ENCODE assay signal across 14 cellular contexts in the genomic region with DNA sequence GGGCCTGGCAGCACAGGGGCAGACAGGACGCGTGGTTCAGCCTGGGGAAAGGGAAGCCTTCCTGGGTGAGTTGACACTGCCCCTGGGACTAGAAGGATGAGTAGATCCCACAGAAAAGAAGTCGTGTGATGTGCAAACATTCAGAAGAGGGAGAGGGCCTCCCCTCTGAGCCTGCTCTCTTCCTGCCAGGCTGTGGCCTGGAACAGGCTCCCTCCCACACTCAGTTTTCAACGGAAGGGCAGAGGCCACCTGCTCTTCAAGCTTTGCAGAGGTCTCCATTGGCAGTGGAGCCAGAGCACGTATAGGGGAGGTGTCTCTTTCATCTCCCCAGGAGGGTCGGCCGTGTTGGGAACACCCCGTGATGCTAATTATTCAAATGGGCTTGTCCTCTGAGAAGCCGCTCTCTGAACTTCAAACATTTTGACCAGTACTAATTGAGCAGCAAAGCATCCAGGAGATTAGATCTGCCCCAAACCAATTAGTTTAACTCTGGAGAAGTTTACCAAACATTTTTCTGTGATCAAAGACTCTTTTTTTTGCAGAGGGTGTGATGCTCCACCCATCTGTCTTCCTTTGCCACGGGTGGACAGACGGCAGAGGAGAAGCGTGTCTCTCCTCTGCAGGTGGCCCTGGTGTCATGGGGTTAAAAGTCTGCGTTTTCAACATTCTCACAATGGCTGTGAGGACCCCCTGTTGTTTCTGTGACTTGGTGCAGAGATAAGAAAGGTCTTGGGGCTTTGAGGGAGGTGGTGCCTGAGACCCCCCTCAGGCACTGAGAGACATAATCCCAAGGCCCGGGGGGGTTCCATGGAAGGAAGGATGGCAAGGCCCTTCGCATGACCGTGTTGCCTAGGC. TPM values are rescaled to one million over a fixed set of nuclear protein-coding genes. Genes with fewer than 3 reads are reported as not detected.
DNase-seq lines count a peak whose midpoint lies in the region; FAIRE-seq and TF ChIP-seq lines count a peak whose summit lies in the region.
"Had no signal": no experiment of that assay in that cellular context is flagged by ENCODE, and none has a peak within 500 bp of the region (broad histone marks: within the 10 kb centered on the region; RNA-seq: fewer than 3 reads in every experiment).

No MANE protein-coding gene starts in this region.

- H3K27ac Mint-ChIP-seq in CD4-positive, alpha-beta memory T cell: peak overlapping the region in 5 of 7 donors; percentile 60 to 91 (median 77)

- DNase-seq in CD4-positive, alpha-beta memory T cell: no peak
- DNase-seq in Peyer's patch: peak in 2 of 3 donors; percentile 14 to 24
- peak; percentile 95 for DNase-seq in mesendoderm
- no peak for DNase-seq in NCI-H1436 treated with DMSO at 0.1 percent for 48 hours (lab: John Stamatoyannopoulos, UW)
- DNase-seq in BE2C: no peak
- no peak for DNase-seq in RCC 7860 (ENCODE audit: low spot score)
- DNase-seq: activated CD8-positive, alpha-beta memory T cell treated with anti-CD3 and anti-CD28 coated beads, Interleukin-2, amount 50 U/mL, for 48 hours; cortex of kidney; hypothalamus; KG1; NCI-H2029; SIG-M5 had no signal

- H3K9me3 ChIP-seq in BLaER1 treated with 17β-estradiol and CSF1 and Interleukin-3, amounts not matched to agents 10 nM and 100 nM (replicated peaks in 1 of 11): no peaks in the 10 kb centered on the region
- no peaks in the 10 kb centered on the region for H3K9me3 ChIP-seq in CD4-positive, alpha-beta memory T cell (ENCODE audit: control insufficient read depth in 1 of 2, low read length in 2 of 2)
- H3K9me3 ChIP-seq in Peyer's patch: no peaks in the 10 kb centered on the region
- no peaks in the 10 kb centered on the region for H3K9me3 ChIP-seq in BE2C

- no peak overlapping the region for H3K18ac ChIP-seq in mesendoderm (ENCODE audit: low read length)

- peak overlapping the region in 6 of 11 experiments; percentile 1 to 81 (median 64); a peak in 9 of 22 replicates for H3K27ac ChIP-seq in BLaER1 treated with 17β-estradiol and CSF1 and Interleukin-3, amounts not matched to agents 10 nM and 100 nM
- no peak overlapping the region for H3K27ac ChIP-seq in CD4-positive, alpha-beta memory T cell (ENCODE audit: low read depth, low read length)
- H3K27ac ChIP-seq in Peyer's patch (no peak overlapping the region), mesendoderm (ENCODE audit: low read depth, low read length) (peak overlapping the region; percentile 10)

- H4K8ac ChIP-seq in mesendoderm (ENCODE audit: low read depth, low read length): no peak overlapping the region

- intact Hi-C loops in CD4-positive, alpha-beta memory T cell (cut with micrococcal nuclease): no loop called here

- no peaks in the 10 kb centered on the region for H3K79me1 ChIP-seq in mesendoderm (ENCODE audit: low read length)

- H3K4me2 ChIP-seq in BLaER1 treated with 17β-estradiol and CSF1 and Interleukin-3, amounts not matched to agents 10 nM and 100 nM: peak overlapping the region; percentile 18 to 96 (median 80)
- H3K4me2 ChIP-seq in mesendoderm (ENCODE audit: low read length): no peak overlapping the region

- no peaks in the 10 kb centered on the region for H3K79me2 ChIP-seq in mesendoderm (ENCODE audit: control insufficient read depth, insufficient read depth, low read length)

- no peaks in the 10 kb centered on the region for H3K36me3 ChIP-seq in BLaER1 treated with 17β-estradiol and CSF1 and Interleukin-3, amounts not matched to agents 10 nM and 100 nM
- H3K36me3 ChIP-seq in CD4-positive, alpha-beta memory T cell (ENCODE audit: insufficient read depth, low read length): no peaks in the 10 kb centered on the region
- H3K36me3 ChIP-seq in Peyer's patch (no peaks in the 10 kb centered on the region), mesendoderm (ENCODE audit: control insufficient read depth, insufficient read depth, low read length) (no peaks in the 10 kb centered on the region), BE2C (no peaks in the 10 kb centered on the region)

- H4K5ac ChIP-seq in mesendoderm (ENCODE audit: low read length): no peak overlapping the region

- no peak overlapping the region for H3K4ac ChIP-seq in mesendoderm (ENCODE audit: low read depth, low read length)

- peaks cover 6 to 19% (median 16%) of the 10 kb centered on the region in 4 donors for H3K4me1 Mint-ChIP-seq in CD4-positive, alpha-beta memory T cell

- no peak overlapping the region for H2AK5ac ChIP-seq in mesendoderm (ENCODE audit: low read length)

- peaks cover 0 to 36% (median 0%) of the 10 kb centered on the region in 11 experiments; a peak in 7 of 22 replicates for H3K27me3 ChIP-seq in BLaER1 treated with 17β-estradiol and CSF1 and Interleukin-3, amounts not matched to agents 10 nM and 100 nM
- H3K27me3 ChIP-seq in CD4-positive, alpha-beta memory T cell (ENCODE audit: insufficient read depth, low read length): no peaks in the 10 kb centered on the region
- H3K27me3 ChIP-seq in Peyer's patch (no peaks in the 10 kb centered on the region), mesendoderm (ENCODE audit: insufficient read depth, low read length, poor library complexity) (no peaks in the 10 kb centered on the region), BE2C (no peaks in the 10 kb centered on the region)

- peaks cover 38 to 72% (median 60%) of the 10 kb centered on the region in 10 experiments for H3K4me1 ChIP-seq in BLaER1 treated with 17β-estradiol and CSF1 and Interleukin-3, amounts not matched to agents 10 nM and 100 nM
- H3K4me1 ChIP-seq in CD4-positive, alpha-beta memory T cell (ENCODE audit: insufficient read depth, low read length): peaks cover 13% of the 10 kb centered on the region
- H3K4me1 ChIP-seq in Peyer's patch: no peaks in the 10 kb centered on the region
- H3K4me1 ChIP-seq in mesendoderm (ENCODE audit: control insufficient read depth, low read depth, low read length): peaks cover 14% of the 10 kb centered on the region
- H3K4me1 ChIP-seq in BE2C: no peaks in the 10 kb centered on the region

- H3K23ac ChIP-seq in mesendoderm (ENCODE audit: low read length): no peak overlapping the region

- TF ChIP-seq CTCF in Peyer's patch (IDR thresholded peaks at IDR 0.05) (no peak), BE2C (IDR thresholded peaks at IDR 0.05; ENCODE audit: low read depth, low read length) (no peak)

- no peak for TF ChIP-seq POLR2A in Peyer's patch (IDR thresholded peaks at IDR 0.05)

- H3K27me3 Mint-ChIP-seq in CD4-positive, alpha-beta memory T cell: no peaks in the 10 kb centered on the region

- POLR2A ChIA-PET in CD4-positive, alpha-beta memory T cell (lab: Charles Lee; ENCODE audit: partially characterized antibody): no interaction called here

- H2BK120ac ChIP-seq in mesendoderm (ENCODE audit: low read depth, low read length): no peak overlapping the region

- no peak overlapping the region for H2BK15ac ChIP-seq in mesendoderm (replicated peaks; ENCODE audit: low read depth)

- no peaks in the 10 kb centered on the region for H3K36me3 Mint-ChIP-seq in CD4-positive, alpha-beta memory T cell

- WGBS in mesendoderm (ENCODE audit: extremely low coverage, insufficient coverage, low lambda C conversion rate): no CpG with 5 or more reads among the region's 16 CpGs

- no peaks in the 10 kb centered on the region; a peak in 1 of 22 replicates for H4K20me1 ChIP-seq in BLaER1 treated with 17β-estradiol and CSF1 and Interleukin-3, amounts not matched to agents 10 nM and 100 nM

- peak overlapping the region in 3 of 11 experiments; percentile 27 to 64 (median 38); a peak in 5 of 22 replicates for H3K9ac ChIP-seq in BLaER1 treated with 17β-estradiol and CSF1 and Interleukin-3, amounts not matched to agents 10 nM and 100 nM
- H3K9ac ChIP-seq in mesendoderm (ENCODE audit: low read length): no peak overlapping the region

- CTCF ChIA-PET in CD4-positive, alpha-beta memory T cell (lab: Charles Lee; ENCODE audit: partially characterized antibody): no interaction called here

- H3K9me3 Mint-ChIP-seq in CD4-positive, alpha-beta memory T cell: no peaks in the 10 kb centered on the region

- FAIRE-seq in RCC 7860 (lab: Jason Lieb, UNC): no peak
- FAIRE-seq: D721Med had no signal

- H3K4me3 ChIP-seq in BLaER1 treated with 17β-estradiol and CSF1 and Interleukin-3, amounts not matched to agents 10 nM and 100 nM: no peak overlapping the region
- no peak overlapping the region for H3K4me3 ChIP-seq in CD4-positive, alpha-beta memory T cell (ENCODE audit: low read length in 2 of 2)
- no peak overlapping the region for H3K4me3 ChIP-seq in Peyer's patch
- no peak overlapping the region for H3K4me3 ChIP-seq in mesendoderm (ENCODE audit: low read length)
- no peak overlapping the region for H3K4me3 ChIP-seq in BE2C (ENCODE audit: low read depth, low read length)

- H3K4me3 Mint-ChIP-seq in CD4-positive, alpha-beta memory T cell: peak overlapping the region in 1 of 8 donors; percentile 0

- H3K56ac ChIP-seq in mesendoderm (ENCODE audit: low read length): peak overlapping the region; percentile 57

- H2BK5ac ChIP-seq in mesendoderm (ENCODE audit: low read length): peak overlapping the region; percentile 17

RNA-seq across cellular contexts. Expression of gene ODC1, which starts 29.5 kb away (rescaled TPM):
- total RNA-seq in CD4-positive, alpha-beta memory T cell: 10 to 100 TPM; 32.5 to 35.4 TPM
- 10 to 100 TPM; 54.3 to 63.5 TPM for polyA plus RNA-seq in CD4-positive, alpha-beta memory T cell
- 10 to 100 TPM; 31.5 to 91.6 (median 55.6) TPM for total RNA-seq in Peyer's patch
- 131 TPM for polyA plus RNA-seq in mesendoderm (2013, experiment 1 of 2)
- 130 TPM for polyA plus RNA-seq in mesendoderm (2013, experiment 2 of 2)
- polyA plus RNA-seq in BE2C (2012; ENCODE audit: insufficient read depth, insufficient read length, low read depth): 216 TPM

Comparison
In these comparisons a context has a peak if more than half of its experiments do, and no peak if none do; other contexts are left out.
1. H3K27ac ChIP-seq: peak in BLaER1 treated with 17β-estradiol and CSF1 and Interleukin-3, amounts not matched to agents 10 nM and 100 nM (6 of 11) and mesendoderm (single experiment); none in CD4-positive, alpha-beta memory T cell (single experiment) and Peyer's patch (0 of 4).
2. DNase-seq: peak in Peyer's patch (2 of 3) and mesendoderm (single experiment); none in CD4-positive, alpha-beta memory T cell (0 of 5), NCI-H1436 treated with DMSO at 0.1 percent for 48 hours (single experiment), BE2C (single experiment) and RCC 7860 (single experiment).